27 cellular contexts compared by ENCODE assay signal in the genomic region with DNA sequence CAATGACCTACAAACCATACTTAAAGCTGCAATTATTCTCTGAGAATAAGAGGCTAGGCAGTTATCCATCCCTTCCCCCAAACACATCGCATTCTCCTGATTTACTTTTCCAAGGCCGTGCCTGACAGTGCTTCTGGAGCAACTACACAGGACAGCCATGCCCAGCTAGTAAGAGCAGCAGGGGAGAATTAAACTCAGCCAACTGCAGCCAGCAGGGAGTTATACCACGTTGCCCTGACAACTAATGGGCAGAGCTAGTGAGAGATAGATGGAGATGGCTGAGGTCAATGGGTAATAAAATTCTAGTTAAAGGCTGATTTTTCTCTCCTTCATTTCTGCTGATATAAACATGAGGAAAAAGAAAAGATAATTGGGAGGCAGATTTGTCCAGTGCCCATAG.
"Had no signal": no experiment of that assay in that cellular context is flagged by ENCODE, and none has a peak within 500 bp of the region (broad histone marks: within the 10 kb centered on the region; RNA-seq: fewer than 3 reads in every experiment).

No MANE protein-coding gene starts in this region.

- H3K27me3 ChIP-seq: brain microvascular endothelial cell, gastroesophageal sphincter, testis, transverse colon had no signal

- ATAC-seq: gastroesophageal sphincter; left lobe of liver; lower lobe of right lung; naive thymus-derived CD8-positive, alpha-beta T cell; sciatic nerve; stimulated activated naive CD8-positive, alpha-beta T cell treated with anti-CD3 and anti-CD28 coated beads, Interleukin-15, Interleukin-2, amounts not matched to agents 100 U/mL and 50 U/mL, for 24 hours had no signal

- H3K4me3 ChIP-seq: gastroesophageal sphincter, lower lobe of right lung, skin epidermis, testis, transverse colon had no signal

- H3K27ac ChIP-seq: brain microvascular endothelial cell, gastroesophageal sphincter, lower lobe of right lung, skin epidermis, testis, transverse colon, WERI-Rb-1 had no signal

- H3K9me3 ChIP-seq: gastroesophageal sphincter, lower lobe of right lung, testis, transverse colon had no signal

- H3K36me3 ChIP-seq: brain microvascular endothelial cell, gastroesophageal sphincter, lower lobe of right lung, transverse colon, WERI-Rb-1 had no signal

- FAIRE-seq: astrocyte, endothelial cell of umbilical vein had no signal

- DNase-seq: activated CD4-positive, alpha-beta memory T cell treated with anti-CD3 and anti-CD28 coated beads for 36 hours; activated CD4-positive, alpha-beta T cell treated with anti-CD3 and anti-CD28 coated beads, Interleukin-2, amount 10 ng/mL, durations not matched to agents 24 days and 14 days; activated CD4-positive, CD25-positive, alpha-beta regulatory T cell treated with anti-CD3 and anti-CD28 coated beads, Interleukin-2, amount 50 U/mL, for 72 hours; activated CD8-positive, alpha-beta memory T cell treated with anti-CD3 and anti-CD28 coated beads, Interleukin-2, amount 50 U/mL, for 4 hours; activated gamma-delta T cell; activated naive CD4-positive, alpha-beta T cell treated with anti-CD3 and anti-CD28 coated beads, Interleukin-2, amount 10 ng/mL, durations not matched to agents 7 days and 5 days; activated naive CD8-positive, alpha-beta T cell treated with anti-CD3 and anti-CD28 coated beads, Interleukin-2, amount 10 ng/mL, durations not matched to agents 7 days and 5 days; activated T-cell treated with anti-CD3 and anti-CD28 coated beads, Interleukin-2, amount 50 U/mL, for 1 hour; amniotic stem cell; brain microvascular endothelial cell; hippocampal formation; lower lobe of right lung; mesenchymal stem cell; naive thymus-derived CD8-positive, alpha-beta T cell; stimulated activated CD4-positive, alpha-beta T cell treated with anti-CD3 and anti-CD28 coated beads, Interleukin-12 subunit alpha, Interleukin-12 subunit beta, amount 100 ng/mL, for 4 hours; stimulated activated CD4-positive, alpha-beta T cell treated with anti-CD3 and anti-CD28 coated beads, Interleukin-4, amount 100 ng/mL, for 1 hour; stimulated activated naive CD8-positive, alpha-beta T cell treated with anti-CD3 and anti-CD28 coated beads, Interleukin-15, Interleukin-2, amounts not matched to agents 100 U/mL and 50 U/mL, for 24 hours; T1000; testis; transverse colon; WERI-Rb-1 had no signal

- H3K4me1 ChIP-seq: gastroesophageal sphincter, lower lobe of right lung, testis, transverse colon had no signal
